Comparison of ENCODE assay signal across 1 cellular context in the genomic region with DNA sequence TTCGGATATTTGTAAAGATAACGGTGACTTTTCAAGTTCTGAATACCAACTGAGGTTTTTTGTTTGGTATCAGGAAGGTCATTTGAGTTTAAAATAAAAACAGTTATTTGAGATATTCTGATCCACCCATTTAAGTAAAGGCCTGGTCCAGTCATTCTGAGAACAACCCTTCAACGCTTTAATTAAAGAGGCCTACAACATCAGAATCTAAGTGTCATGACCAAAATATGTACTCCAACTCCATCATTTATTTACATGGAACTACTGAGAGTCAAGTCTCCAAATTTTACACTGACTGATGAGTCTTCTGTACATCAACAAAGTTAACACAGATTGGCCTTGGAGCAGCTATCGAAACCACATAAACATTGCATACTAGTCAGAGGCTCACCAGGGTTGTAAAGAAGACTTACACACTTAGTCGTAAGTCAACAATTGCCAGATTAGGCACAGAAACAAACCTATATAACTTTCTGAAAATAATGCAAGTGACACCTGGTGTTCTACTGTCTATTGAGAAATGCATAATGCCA.
TF ChIP-seq lines count a peak whose summit lies in the region.

No MANE protein-coding gene starts in this region.

TF ChIP-seq in GM12878, 131 proteins besides CTCF, POLR2A, EP300 and RAD21 (continued from another document):
- TF ChIP-seq, protein P1, sequence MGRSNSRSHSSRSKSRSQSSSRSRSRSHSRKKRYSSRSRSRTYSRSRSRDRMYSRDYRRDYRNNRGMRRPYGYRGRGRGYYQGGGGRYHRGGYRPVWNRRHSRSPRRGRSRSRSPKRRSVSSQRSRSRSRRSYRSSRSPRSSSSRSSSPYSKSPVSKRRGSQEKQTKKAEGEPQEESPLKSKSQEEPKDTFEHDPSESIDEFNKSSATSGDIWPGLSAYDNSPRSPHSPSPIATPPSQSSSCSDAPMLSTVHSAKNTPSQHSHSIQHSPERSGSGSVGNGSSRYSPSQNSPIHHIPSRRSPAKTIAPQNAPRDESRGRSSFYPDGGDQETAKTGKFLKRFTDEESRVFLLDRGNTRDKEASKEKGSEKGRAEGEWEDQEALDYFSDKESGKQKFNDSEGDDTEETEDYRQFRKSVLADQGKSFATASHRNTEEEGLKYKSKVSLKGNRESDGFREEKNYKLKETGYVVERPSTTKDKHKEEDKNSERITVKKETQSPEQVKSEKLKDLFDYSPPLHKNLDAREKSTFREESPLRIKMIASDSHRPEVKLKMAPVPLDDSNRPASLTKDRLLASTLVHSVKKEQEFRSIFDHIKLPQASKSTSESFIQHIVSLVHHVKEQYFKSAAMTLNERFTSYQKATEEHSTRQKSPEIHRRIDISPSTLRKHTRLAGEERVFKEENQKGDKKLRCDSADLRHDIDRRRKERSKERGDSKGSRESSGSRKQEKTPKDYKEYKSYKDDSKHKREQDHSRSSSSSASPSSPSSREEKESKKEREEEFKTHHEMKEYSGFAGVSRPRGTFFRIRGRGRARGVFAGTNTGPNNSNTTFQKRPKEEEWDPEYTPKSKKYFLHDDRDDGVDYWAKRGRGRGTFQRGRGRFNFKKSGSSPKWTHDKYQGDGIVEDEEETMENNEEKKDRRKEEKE (IDR thresholded peaks at IDR 0.05): no peak
- TF ChIP-seq HDAC6 (IDR thresholded peaks at IDR 0.05; ENCODE audit: unreplicated experiment) (no peak), ATF7 (IDR thresholded peaks at IDR 0.05; ENCODE audit: low read depth) (no peak), POU2F2 (IDR thresholded peaks at IDR 0.05; ENCODE audit: borderline replicate concordance, low read depth, low read length) (no peak)
TF ChIP-seq in GM12878: peak in this region for 2.
